In genomic region chr7:155447603-155448002, GRCh38 we compare ENCODE assay signal across 21 cellular contexts. TPM values are rescaled to one million over a fixed set of nuclear protein-coding genes. Genes with fewer than 3 reads are reported as not detected.
"Had no signal": no experiment of that assay in that cellular context is flagged by ENCODE, and none has a peak within 500 bp of the region (broad histone marks: within the 10 kb centered on the region; RNA-seq: fewer than 3 reads in every experiment).

No MANE protein-coding gene starts in this region.

- H3K4me3 ChIP-seq: ascending aorta, heart left ventricle, left lung, pancreas, sigmoid colon, SJSA1, thyroid gland had no signal

- H3K9me3 ChIP-seq: ascending aorta, breast epithelium, heart left ventricle, left lung, pancreas, sigmoid colon, SJSA1, thyroid gland had no signal

- FAIRE-seq: frontal cortex, pancreas, urothelium cell line had no signal

- H3K4me1 ChIP-seq: ascending aorta, breast epithelium, SJSA1 had no signal

- H3K9me3 Mint-ChIP-seq: activated naive CD4-positive, alpha-beta T cell treated with anti-CD3 and anti-CD28 coated beads for 36 hours had no signal

- ATAC-seq: heart left ventricle, left lung, pancreas had no signal

- H3K4me3 Mint-ChIP-seq: activated naive CD4-positive, alpha-beta T cell treated with anti-CD3 and anti-CD28 coated beads for 36 hours had no signal

- H3K36me3 ChIP-seq: ascending aorta, breast epithelium, heart left ventricle, left lung, pancreas, sigmoid colon, SJSA1, thyroid gland had no signal

- DNase-seq: activated CD4-positive, alpha-beta T cell treated with anti-CD3 and anti-CD28 coated beads, Interleukin-2, amount 50 U/mL, for 1 hour; activated CD4-positive, CD25-positive, alpha-beta regulatory T cell; activated naive CD4-positive, alpha-beta T cell treated with anti-CD3 and anti-CD28 coated beads for 36 hours; activated T-cell treated with anti-CD3 and anti-CD28 coated beads for 4 hours; cerebellar nuclear complex; cortex of kidney; heart left ventricle; left lung; sigmoid colon; stimulated activated naive CD4-positive, alpha-beta T cell; SW 1271; thyroid gland had no signal

- H3K27ac ChIP-seq: ascending aorta, breast epithelium, heart left ventricle, left lung, pancreas, sigmoid colon, SJSA1, thyroid gland had no signal

RNA-seq across cellular contexts. Expression of gene EN2, which starts 10.3 kb away (rescaled TPM):
- total RNA-seq: activated CD8-positive, alpha-beta memory T cell treated with anti-CD3 and anti-CD28 coated beads for 36 hours; activated naive CD4-positive, alpha-beta T cell treated with anti-CD3 and anti-CD28 coated beads for 36 hours; ascending aorta; frontal cortex; left lung; lung microvascular endothelial cell; pancreas; subcutaneous adipose tissue had no signal
- polyA plus RNA-seq: pancreas, sigmoid colon had no signal
